ENCODE assay signal across 12 cellular contexts in genomic region chr17:67615011-67615561, GRCh38.
A peak's percentile ranks its signal among the peaks of the same experiment; 100 is the strongest.
DNase-seq lines count a peak whose midpoint lies in the region; ATAC-seq and TF ChIP-seq lines count a peak whose summit lies in the region.
"Had no signal": no experiment of that assay in that cellular context is flagged by ENCODE, and none has a peak within 500 bp of the region (broad histone marks: within the 10 kb centered on the region; RNA-seq: fewer than 3 reads in every experiment).

No MANE protein-coding gene starts in this region.

- no peaks in the 10 kb centered on the region for H3K27me3 ChIP-seq in dorsolateral prefrontal cortex

- ATAC-seq in HG03432 (IDR thresholded peaks at IDR 0.05; ENCODE audit: unreplicated experiment), result no peak
- no peak for ATAC-seq in activated naive CD4-positive, alpha-beta T cell treated with anti-CD3 and anti-CD28 coated beads, Interleukin-2, amount 50 U/mL, for 72 hours

- peak overlapping the region in 55 of 59 donors; percentile 4 to 83 (median 61) for H3K27ac ChIP-seq in dorsolateral prefrontal cortex

- H3K27me3 Mint-ChIP-seq in nephron progenitor cell (ENCODE audit: low read depth, poor library complexity) (peaks cover 7% of the 10 kb centered on the region), CD14-positive monocyte (ENCODE audit: low read depth in 3 of 3) (no peaks in the 10 kb centered on the region)

- H3K4me3 ChIP-seq in dorsolateral prefrontal cortex, result peak overlapping the region in 3 of 59 donors; percentile 1 to 23 (median 4)

- DNase-seq in DMS79 (lab: John Stamatoyannopoulos, UW) (peak; percentile 39), NCI-H446 (lab: John Stamatoyannopoulos, UW) (peak; percentile 68 to 88), dorsolateral prefrontal cortex (peak in 3 of 10 donors; percentile 27 to 64 (median 45)), nephron progenitor cell (no peak), CD14-positive monocyte (ENCODE audit: low spot score) (no peak), EL (no peak)
- no peak for DNase-seq in activated naive CD4-positive, alpha-beta T cell treated with anti-CD3 and anti-CD28 coated beads, Interleukin-2, amount 50 U/mL, for 72 hours (ENCODE audit: low spot score in 2 of 2)
- DNase-seq: activated CD4-positive, CD25-positive, alpha-beta regulatory T cell treated with anti-CD3 and anti-CD28 coated beads, Interleukin-2, amount 50 U/mL, for 72 hours; activated T-cell treated with anti-CD3 and anti-CD28 coated beads for 4 hours; MM.1S; NCI-H748 treated with DMSO at 0.1 percent for 48 hours had no signal

- peaks cover 38% of the 10 kb centered on the region for H3K4me1 Mint-ChIP-seq in nephron progenitor cell
- H3K4me1 Mint-ChIP-seq in CD14-positive monocyte, result no peaks in the 10 kb centered on the region

- TF ChIP-seq CTCF in dorsolateral prefrontal cortex (IDR thresholded peaks at IDR 0.05 in 54 of 56, conservative IDR thresholded peaks at IDR 0.05 in 2 of 56; ENCODE audit: low read depth in 1 of 56, partially characterized antibody in 56 of 56) (no peak), nephron progenitor cell (IDR thresholded peaks at IDR 0.05) (no peak), CD14-positive monocyte (IDR thresholded peaks at IDR 0.05) (no peak)

- intact Hi-C loops in dorsolateral prefrontal cortex (cut with DNase I), result no loop called here
- intact Hi-C loops in CD14-positive monocyte (cut with micrococcal nuclease), result no loop called here

- no peaks in the 10 kb centered on the region for H3K9me3 Mint-ChIP-seq in nephron progenitor cell
- H3K9me3 Mint-ChIP-seq in CD14-positive monocyte, result no peaks in the 10 kb centered on the region
- no peaks in the 10 kb centered on the region for H3K9me3 Mint-ChIP-seq in activated naive CD4-positive, alpha-beta T cell treated with anti-CD3 and anti-CD28 coated beads, Interleukin-2, amount 50 U/mL, for 72 hours

- no peak overlapping the region for H3K4me3 Mint-ChIP-seq in nephron progenitor cell
- H3K4me3 Mint-ChIP-seq in CD14-positive monocyte, result no peak overlapping the region

- H3K36me3 Mint-ChIP-seq in nephron progenitor cell (ENCODE audit: low read depth), result no peaks in the 10 kb centered on the region
- H3K36me3 Mint-ChIP-seq in CD14-positive monocyte, result peaks cover 1 to 3% of the 10 kb centered on the region in 2 donors
- H3K36me3 Mint-ChIP-seq in activated naive CD4-positive, alpha-beta T cell treated with anti-CD3 and anti-CD28 coated beads, Interleukin-2, amount 50 U/mL, for 72 hours, result no peaks in the 10 kb centered on the region

- peak overlapping the region; percentile 51 for H3K27ac Mint-ChIP-seq in nephron progenitor cell
- peak overlapping the region in 1 of 7 donors; percentile 40 for H3K27ac Mint-ChIP-seq in CD14-positive monocyte
- H3K27ac Mint-ChIP-seq in activated naive CD4-positive, alpha-beta T cell treated with anti-CD3 and anti-CD28 coated beads, Interleukin-2, amount 50 U/mL, for 72 hours, result no peak overlapping the region

Comparison
In these comparisons a context has a peak if more than half of its experiments do, and no peak if none do; other contexts are left out.
1. DNase-seq: peak in DMS79 (single experiment) and NCI-H446 (2 of 2); none in nephron progenitor cell (single experiment), CD14-positive monocyte (single experiment), EL (single experiment) and activated naive CD4-positive, alpha-beta T cell treated with anti-CD3 and anti-CD28 coated beads, Interleukin-2, amount 50 U/mL, for 72 hours (0 of 2).